In the genomic region with DNA sequence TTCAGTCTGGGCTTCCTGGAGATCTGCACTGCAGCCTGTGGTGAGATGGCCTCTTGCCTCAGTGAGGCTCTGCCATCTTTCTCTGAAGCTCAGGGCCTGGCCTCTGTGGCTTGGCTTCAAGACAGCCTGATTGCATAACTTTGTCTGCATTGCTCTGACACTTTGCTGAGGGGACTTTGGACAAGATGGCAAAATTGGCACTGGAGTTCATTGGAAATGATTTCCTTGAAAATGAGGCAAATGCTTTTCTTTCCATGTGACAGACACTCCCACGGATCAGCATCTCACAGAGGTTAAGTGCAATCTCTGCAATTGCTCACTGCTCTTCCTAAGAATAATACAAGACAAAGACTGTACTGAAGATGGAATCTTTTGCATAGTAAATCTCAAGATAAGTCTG, we compare ENCODE assay signal across 14 cellular contexts.
"Had no signal": no experiment of that assay in that cellular context is flagged by ENCODE, and none has a peak within 500 bp of the region (broad histone marks: within the 10 kb centered on the region; RNA-seq: fewer than 3 reads in every experiment).

No MANE protein-coding gene starts in this region.

- H3K9me3 ChIP-seq: psoas muscle, sigmoid colon, upper lobe of left lung had no signal

- H3K9me3 Mint-ChIP-seq: activated CD4-positive, alpha-beta memory T cell treated with anti-CD3 and anti-CD28 coated beads for 36 hours; T-helper 2 cell treated with Interferon-gamma antibody and Interleukin-4, amounts not matched to agents 5 μg/mL and 100 μg/mL, for 36 hours had no signal

- H3K27ac Mint-ChIP-seq: activated CD4-positive, alpha-beta memory T cell treated with anti-CD3 and anti-CD28 coated beads for 36 hours; natural killer cell treated with Interleukin-12 subunit alpha and Interleukin-12 subunit beta and Interleukin-15 and Interleukin-18, amount 100 ng/mL, for 72 hours; T-helper 2 cell treated with Interferon-gamma antibody and Interleukin-4, amounts not matched to agents 5 μg/mL and 100 μg/mL, for 36 hours had no signal

- H3K4me3 ChIP-seq: cardiac muscle cell, lung, psoas muscle, sigmoid colon, upper lobe of left lung had no signal

- H3K36me3 Mint-ChIP-seq: activated CD4-positive, alpha-beta memory T cell treated with anti-CD3 and anti-CD28 coated beads for 36 hours; natural killer cell treated with Interleukin-12 subunit alpha and Interleukin-12 subunit beta and Interleukin-15 and Interleukin-18, amount 100 ng/mL, for 72 hours had no signal

- DNase-seq: activated CD4-positive, alpha-beta memory T cell treated with anti-CD3 and anti-CD28 coated beads for 36 hours; activated CD4-positive, alpha-beta T cell treated with anti-CD3 and anti-CD28 coated beads for 1 hour; activated naive CD4-positive, alpha-beta T cell; hippocampal formation; psoas muscle; sigmoid colon; stimulated activated CD4-positive, alpha-beta T cell treated with anti-CD3 and anti-CD28 coated beads, Interleukin-12 subunit alpha, Interleukin-12 subunit beta, amount 100 ng/mL, for 4 hours; stimulated activated naive CD4-positive, alpha-beta T cell treated with Interleukin-2 at 50 U/mL for 16 hours; SW 1271; upper lobe of left lung had no signal

- H3K27me3 Mint-ChIP-seq: activated CD4-positive, alpha-beta memory T cell treated with anti-CD3 and anti-CD28 coated beads for 36 hours; natural killer cell treated with Interleukin-12 subunit alpha and Interleukin-12 subunit beta and Interleukin-15 and Interleukin-18, amount 100 ng/mL, for 72 hours had no signal

- ATAC-seq: natural killer cell treated with Interleukin-12 subunit alpha and Interleukin-12 subunit beta and Interleukin-15 and Interleukin-18, amount 100 ng/mL, for 72 hours; psoas muscle had no signal

- H3K27me3 ChIP-seq: cardiac muscle cell, sigmoid colon, upper lobe of left lung had no signal

- H3K27ac ChIP-seq: cardiac muscle cell, psoas muscle, sigmoid colon, upper lobe of left lung had no signal

- H3K4me3 Mint-ChIP-seq: activated CD4-positive, alpha-beta memory T cell treated with anti-CD3 and anti-CD28 coated beads for 36 hours; natural killer cell treated with Interleukin-12 subunit alpha and Interleukin-12 subunit beta and Interleukin-15 and Interleukin-18, amount 100 ng/mL, for 72 hours; T-helper 2 cell treated with Interferon-gamma antibody and Interleukin-4, amounts not matched to agents 5 μg/mL and 100 μg/mL, for 36 hours had no signal

- H3K36me3 ChIP-seq: cardiac muscle cell, sigmoid colon, upper lobe of left lung had no signal
